In the genomic region with DNA sequence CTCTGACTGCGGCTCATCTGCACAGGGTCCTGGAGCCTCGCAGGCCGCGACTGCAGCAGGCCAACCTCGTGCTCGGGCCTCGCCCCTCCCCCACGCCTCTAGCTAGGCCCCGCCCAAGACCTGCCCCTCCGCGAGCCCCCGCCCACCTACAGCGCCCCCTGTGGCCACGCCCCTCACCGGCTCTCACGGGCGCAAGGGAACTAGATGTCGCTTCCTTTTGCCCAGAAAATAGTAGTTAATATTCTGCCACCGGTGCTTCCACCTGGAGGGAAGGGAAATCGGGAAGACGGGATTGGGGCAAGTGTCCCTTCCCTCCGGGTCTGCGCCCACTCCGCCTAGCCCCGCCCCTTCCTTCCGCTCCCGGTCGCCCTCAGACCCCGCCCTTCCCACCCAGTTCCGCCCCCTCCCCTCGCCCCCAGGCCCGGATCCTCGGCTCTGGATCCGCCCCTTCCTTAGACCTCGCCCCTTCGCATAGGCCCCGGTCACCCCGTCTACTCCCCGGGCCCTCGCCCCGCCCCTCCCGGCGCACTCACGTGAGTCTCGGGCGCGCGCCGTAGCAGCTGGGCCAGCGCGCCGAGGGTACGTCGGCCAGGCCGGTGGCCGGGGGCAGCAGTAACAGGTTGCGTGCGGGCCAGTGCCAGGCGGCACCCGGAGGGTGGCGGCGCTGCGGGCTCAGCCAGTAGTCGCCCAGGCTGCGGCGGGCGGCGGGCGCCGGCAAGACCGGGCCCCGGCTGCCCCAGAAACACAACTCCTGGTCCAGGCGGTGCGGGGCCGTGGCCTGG, we compare ENCODE assay signal across 8 cellular contexts. TPM values are rescaled to one million over a fixed set of nuclear protein-coding genes. Genes with fewer than 3 reads are reported as not detected.
A peak's percentile ranks its signal among the peaks of the same experiment; 100 is the strongest.
DNase-seq lines count a peak whose midpoint lies in the region; ATAC-seq and TF ChIP-seq lines count a peak whose summit lies in the region.

No MANE protein-coding gene starts in this region.

- peak overlapping the region; percentile 71 for H3K27ac ChIP-seq in CD4-positive, alpha-beta memory T cell (ENCODE audit: low read depth, low read length)
- H3K27ac ChIP-seq in ectodermal cell (ENCODE audit: insufficient read depth, low read depth, low read length, poor library complexity, severe bottlenecking) (peak overlapping the region; percentile 77), lung (ENCODE audit: low read depth in 1 of 2, low read length in 1 of 2) (peak overlapping the region; percentile 89 to 95)

- H3K27ac Mint-ChIP-seq in CD4-positive, alpha-beta memory T cell: peak overlapping the region; percentile 86 to 97 (median 92)
- H3K27ac Mint-ChIP-seq in activated CD4-positive, alpha-beta memory T cell treated with anti-CD3 and anti-CD28 coated beads, Interleukin-2, amount 10 ng/mL, durations not matched to agents 7 days and 5 days: peak overlapping the region; percentile 67

- H3K4me1 Mint-ChIP-seq in CD4-positive, alpha-beta memory T cell: peaks cover 23 to 65% (median 41%) of the 10 kb centered on the region in 4 donors
- H3K4me1 Mint-ChIP-seq in activated CD4-positive, alpha-beta memory T cell treated with anti-CD3 and anti-CD28 coated beads, Interleukin-2, amount 10 ng/mL, durations not matched to agents 7 days and 5 days: peaks cover 46% of the 10 kb centered on the region

- H3K36me3 ChIP-seq in CD4-positive, alpha-beta memory T cell (ENCODE audit: insufficient read depth, low read length): no peaks in the 10 kb centered on the region
- no peaks in the 10 kb centered on the region for H3K36me3 ChIP-seq in ectodermal cell (ENCODE audit: control insufficient read depth, insufficient read depth, low read length)
- H3K36me3 ChIP-seq in lung (ENCODE audit: control insufficient read depth in 2 of 2, insufficient read depth in 2 of 2, low read length in 2 of 2): peaks cover 0 to 1% of the 10 kb centered on the region in 2 donors

- CTCF ChIA-PET in CD4-positive, alpha-beta memory T cell (lab: Charles Lee; ENCODE audit: partially characterized antibody): interaction anchor here (1.1 to 3.5 kb wide), 7 partner anchors 11 to 136 kb away, joined by 3 to 10 read pairs (median 6); a partner anchor contains a TSS
- CTCF ChIA-PET in activated CD4-positive, alpha-beta memory T cell treated with anti-CD3 and anti-CD28 coated beads, Interleukin-2, amount 10 ng/mL, durations not matched to agents 7 days and 5 days (lab: Charles Lee): interaction anchor here (0.6 to 1.9 kb wide), 6 partner anchors 9 to 278 kb away, joined by 3 to 16 read pairs (median 4); a partner anchor contains a TSS

- no peaks in the 10 kb centered on the region for H3K27me3 ChIP-seq in CD4-positive, alpha-beta memory T cell (ENCODE audit: insufficient read depth, low read length)
- peaks cover 10% of the 10 kb centered on the region for H3K27me3 ChIP-seq in ectodermal cell (ENCODE audit: control insufficient read depth, insufficient read depth, low read length, poor library complexity, severe bottlenecking)
- no peaks in the 10 kb centered on the region for H3K27me3 ChIP-seq in lung (ENCODE audit: control insufficient read depth, insufficient read depth)

- WGBS in ectodermal cell, 2 experiments: 1% methylated on average over 74 to 75 of the region's 75 CpGs
- 1 to 2% methylated on average over 51 to 74 of the region's 75 CpGs for WGBS in lung, 2 donors

- H3K9me3 Mint-ChIP-seq in CD4-positive, alpha-beta memory T cell: peaks cover 0 to 1% (median 0%) of the 10 kb centered on the region in 8 donors
- peaks cover 3% of the 10 kb centered on the region for H3K9me3 Mint-ChIP-seq in activated CD4-positive, alpha-beta memory T cell treated with anti-CD3 and anti-CD28 coated beads, Interleukin-2, amount 10 ng/mL, durations not matched to agents 7 days and 5 days

- peak; percentile 90 to 94 (median 91) for DNase-seq in CD4-positive, alpha-beta memory T cell
- DNase-seq in HK-2 (ENCODE audit: unreplicated experiment): peak; percentile 93
- DNase-seq in NCI-H774 (lab: John Stamatoyannopoulos, UW): peak; percentile 99
- peak; percentile 93 for DNase-seq in activated CD4-positive, alpha-beta memory T cell treated with anti-CD3 and anti-CD28 coated beads, Interleukin-2, amount 10 ng/mL, durations not matched to agents 7 days and 5 days
- DNase-seq in lung (ENCODE audit: low spot score): peak; percentile 95
- peak; percentile 77 to 91 (median 81) for DNase-seq in stimulated activated CD4-positive, alpha-beta T cell treated with anti-CD3 and anti-CD28 coated beads, TNF-alpha, amount 100 ng/mL, for 24 hours (ENCODE audit: low read depth in 3 of 3)

- no peaks in the 10 kb centered on the region for H3K9me3 ChIP-seq in CD4-positive, alpha-beta memory T cell (ENCODE audit: control insufficient read depth in 1 of 2, low read length in 2 of 2)
- H3K9me3 ChIP-seq in ectodermal cell (ENCODE audit: control insufficient read depth, low read length) (peaks cover 4% of the 10 kb centered on the region), lung (ENCODE audit: control insufficient read depth in 2 of 2, insufficient read depth in 1 of 2, low read length in 1 of 2) (no peaks in the 10 kb centered on the region)

- ATAC-seq in GM19397 (IDR thresholded peaks at IDR 0.05; ENCODE audit: unreplicated experiment) (peak; percentile 88), lung (ENCODE audit: insufficient read depth, low FRiP score) (peak; percentile 96)

- peak overlapping the region; percentile 52 to 65 for H3K4me3 ChIP-seq in CD4-positive, alpha-beta memory T cell (ENCODE audit: low read length in 2 of 2)
- H3K4me3 ChIP-seq in ectodermal cell (ENCODE audit: insufficient read depth, low read depth, low read length) (peak overlapping the region; percentile 69), lung (peak overlapping the region; percentile 52)

- POLR2A ChIA-PET in CD4-positive, alpha-beta memory T cell (lab: Charles Lee; ENCODE audit: partially characterized antibody): interaction anchor here (1.0 to 12.7 kb wide), 20 partner anchors 9 to 243 kb away, joined by 3 to 173 read pairs (median 4); a partner anchor contains a TSS
- POLR2A ChIA-PET in activated CD4-positive, alpha-beta memory T cell treated with anti-CD3 and anti-CD28 coated beads, Interleukin-2, amount 10 ng/mL, durations not matched to agents 7 days and 5 days (lab: Charles Lee): interaction anchor here (1.7 to 3.9 kb wide), 2 partner anchors 15 to 101 kb away, joined by 4 to 24 read pairs; a partner anchor contains a TSS

- intact Hi-C loops in CD4-positive, alpha-beta memory T cell (cut with micrococcal nuclease): loop anchor here (1.0 to 2.0 kb wide), 4 partner anchors 15 to 110 kb away; a partner anchor contains a TSS

- peak; percentile 12 for TF ChIP-seq CTCF in lung (IDR thresholded peaks at IDR 0.05; ENCODE audit: control extremely low read depth, extremely low read depth)

- no peaks in the 10 kb centered on the region for H3K36me3 Mint-ChIP-seq in CD4-positive, alpha-beta memory T cell
- H3K36me3 Mint-ChIP-seq in activated CD4-positive, alpha-beta memory T cell treated with anti-CD3 and anti-CD28 coated beads, Interleukin-2, amount 10 ng/mL, durations not matched to agents 7 days and 5 days (ENCODE audit: low read depth): no peaks in the 10 kb centered on the region

- peak overlapping the region; percentile 66 to 90 (median 82) for H3K4me3 Mint-ChIP-seq in CD4-positive, alpha-beta memory T cell
- peak overlapping the region; percentile 77 for H3K4me3 Mint-ChIP-seq in activated CD4-positive, alpha-beta memory T cell treated with anti-CD3 and anti-CD28 coated beads, Interleukin-2, amount 10 ng/mL, durations not matched to agents 7 days and 5 days

- no peaks in the 10 kb centered on the region for H3K27me3 Mint-ChIP-seq in CD4-positive, alpha-beta memory T cell
- peaks cover 9% of the 10 kb centered on the region for H3K27me3 Mint-ChIP-seq in activated CD4-positive, alpha-beta memory T cell treated with anti-CD3 and anti-CD28 coated beads, Interleukin-2, amount 10 ng/mL, durations not matched to agents 7 days and 5 days

- peaks cover 42% of the 10 kb centered on the region for H3K4me1 ChIP-seq in CD4-positive, alpha-beta memory T cell (ENCODE audit: insufficient read depth, low read length)
- H3K4me1 ChIP-seq in ectodermal cell (ENCODE audit: control insufficient read depth, insufficient read depth, low read length) (peaks cover 11% of the 10 kb centered on the region), lung (ENCODE audit: control insufficient read depth in 2 of 2, insufficient read depth in 2 of 2, low read length in 2 of 2) (peaks cover 13 to 29% of the 10 kb centered on the region in 2 donors)

RNA-seq across cellular contexts. Expression of a gene that starts 11.0 kb away (rescaled TPM):
- 10 to 100 TPM; 32.2 to 34.6 TPM for total RNA-seq in CD4-positive, alpha-beta memory T cell
- under 1 TPM in 1 of 2 donors, not detected in 1; 0.39 TPM for polyA plus RNA-seq in CD4-positive, alpha-beta memory T cell
- total RNA-seq in activated CD4-positive, alpha-beta memory T cell treated with anti-CD3 and anti-CD28 coated beads, Interleukin-2, amount 10 ng/mL, durations not matched to agents 7 days and 5 days: 10 to 100 TPM; 10.6 to 11.8 TPM
- polyA plus RNA-seq in ectodermal cell (2013, experiment 1 of 4): 9.1 TPM
- polyA plus RNA-seq in ectodermal cell (2013, experiment 2 of 4): 8.7 TPM
- polyA plus RNA-seq in ectodermal cell (2013, experiment 3 of 4): 10.7 TPM
- polyA plus RNA-seq in ectodermal cell (2013, experiment 4 of 4): 10.1 TPM
- 1 to 10 TPM; 2.2 to 7.0 TPM for total RNA-seq in lung
- 1 to 10 TPM; 3.2 to 7.2 TPM for polyA plus RNA-seq in lung

RNA-seq across cellular contexts. Expression of a gene that starts 11.1 kb away (rescaled TPM):
- 1 to 10 TPM; 3.5 to 4.3 TPM for total RNA-seq in CD4-positive, alpha-beta memory T cell
- polyA plus RNA-seq in CD4-positive, alpha-beta memory T cell: under 1 TPM in 1 of 2 donors, not detected in 1; 0.73 TPM
- 1 to 10 TPM in 1 of 2 experiments, under 1 TPM in 1; 0.70 to 1.0 TPM for total RNA-seq in activated CD4-positive, alpha-beta memory T cell treated with anti-CD3 and anti-CD28 coated beads, Interleukin-2, amount 10 ng/mL, durations not matched to agents 7 days and 5 days
- polyA plus RNA-seq in ectodermal cell (2013, experiment 1 of 4): 3.6 TPM
- polyA plus RNA-seq in ectodermal cell (2013, experiment 2 of 4): 0.94 TPM
- polyA plus RNA-seq in ectodermal cell (2013, experiment 3 of 4): 1.2 TPM
- 2.1 TPM for polyA plus RNA-seq in ectodermal cell (2013, experiment 4 of 4)
- 1 to 10 TPM in 1 of 2 donors, under 1 TPM in 1; 0.46 to 1.4 TPM for total RNA-seq in lung
- 1 to 10 TPM in 1 of 2 donors, under 1 TPM in 1; 0.37 to 1.0 TPM for polyA plus RNA-seq in lung

RNA-seq across cellular contexts. Expression of a gene that starts 15.2 kb away (rescaled TPM):
- 10 to 100 TPM; 46.5 to 47.3 TPM for total RNA-seq in CD4-positive, alpha-beta memory T cell
- 10 to 100 TPM; 74.5 to 75.9 TPM for polyA plus RNA-seq in CD4-positive, alpha-beta memory T cell
- total RNA-seq in activated CD4-positive, alpha-beta memory T cell treated with anti-CD3 and anti-CD28 coated beads, Interleukin-2, amount 10 ng/mL, durations not matched to agents 7 days and 5 days: 10 to 100 TPM; 26.4 to 27.9 TPM
- polyA plus RNA-seq in ectodermal cell (2013, experiment 1 of 4): 893 TPM
- polyA plus RNA-seq in ectodermal cell (2013, experiment 2 of 4): 819 TPM
- 643 TPM for polyA plus RNA-seq in ectodermal cell (2013, experiment 3 of 4)
- polyA plus RNA-seq in ectodermal cell (2013, experiment 4 of 4): 739 TPM
- 10 to 100 TPM; 37.9 to 78.4 TPM for total RNA-seq in lung
- polyA plus RNA-seq in lung: 10 to 100 TPM; 28.4 to 41.2 TPM

RNA-seq across cellular contexts. Expression of a gene that starts 43.0 kb away (rescaled TPM):
- 100 to 1,000 TPM; 106 to 112 TPM for total RNA-seq in CD4-positive, alpha-beta memory T cell
- polyA plus RNA-seq in CD4-positive, alpha-beta memory T cell: 10 to 100 TPM; 29.7 to 46.3 TPM
- total RNA-seq in activated CD4-positive, alpha-beta memory T cell treated with anti-CD3 and anti-CD28 coated beads, Interleukin-2, amount 10 ng/mL, durations not matched to agents 7 days and 5 days: 10 to 100 TPM; 52.5 to 52.6 TPM
- polyA plus RNA-seq in ectodermal cell (2013, experiment 1 of 4): 52.0 TPM
- 53.2 TPM for polyA plus RNA-seq in ectodermal cell (2013, experiment 2 of 4)
- 35.4 TPM for polyA plus RNA-seq in ectodermal cell (2013, experiment 3 of 4)
- 42.7 TPM for polyA plus RNA-seq in ectodermal cell (2013, experiment 4 of 4)
- total RNA-seq in lung: 10 to 100 TPM; 58.7 to 80.5 TPM
- polyA plus RNA-seq in lung: 10 to 100 TPM; 32.8 to 38.0 TPM

RNA-seq across cellular contexts. Expression of a gene that starts 59.4 kb away (rescaled TPM):
- 100 to 1,000 TPM; 174 to 190 TPM for total RNA-seq in CD4-positive, alpha-beta memory T cell
- 100 to 1,000 TPM; 169 to 185 TPM for polyA plus RNA-seq in CD4-positive, alpha-beta memory T cell
- 100 to 1,000 TPM; 180 to 185 TPM for total RNA-seq in activated CD4-positive, alpha-beta memory T cell treated with anti-CD3 and anti-CD28 coated beads, Interleukin-2, amount 10 ng/mL, durations not matched to agents 7 days and 5 days
- 155 TPM for polyA plus RNA-seq in ectodermal cell (2013, experiment 1 of 4)
- polyA plus RNA-seq in ectodermal cell (2013, experiment 2 of 4): 163 TPM
- polyA plus RNA-seq in ectodermal cell (2013, experiment 3 of 4): 115 TPM
- 131 TPM for polyA plus RNA-seq in ectodermal cell (2013, experiment 4 of 4)
- total RNA-seq in lung: 10 to 100 TPM; 66.2 to 90.4 TPM
- 10 to 100 TPM; 47.3 to 78.8 TPM for polyA plus RNA-seq in lung

Comparison
In these comparisons a context has a peak if more than half of its experiments do, and no peak if none do; other contexts are left out.
1. Peak in every context shown above with its lines: DNase-seq, ATAC-seq, H3K4me3 ChIP-seq and H3K27ac ChIP-seq.